Comparison of ENCODE assay signal across 10 cellular contexts in genomic region chr2:235668782-235669181, GRCh38.
A peak's percentile ranks its signal among the peaks of the same experiment; 100 is the strongest.
DNase-seq lines count a peak whose midpoint lies in the region; ATAC-seq lines count a peak whose summit lies in the region.
"Had no signal": no experiment of that assay in that cellular context is flagged by ENCODE, and none has a peak within 500 bp of the region (broad histone marks: within the 10 kb centered on the region; RNA-seq: fewer than 3 reads in every experiment).

No MANE protein-coding gene starts in this region.

- peak overlapping the region; percentile 3 for H3K4me3 Mint-ChIP-seq in activated naive CD4-positive, alpha-beta T cell treated with anti-CD3 and anti-CD28 coated beads, Interleukin-2, amount 10 ng/mL, durations not matched to agents 7 days and 5 days
- peak overlapping the region; percentile 68 for H3K4me3 Mint-ChIP-seq in T-helper 17 cell
- H3K4me3 Mint-ChIP-seq in stimulated activated effector memory CD8-positive, alpha-beta T cell treated with anti-CD3 and anti-CD28 coated beads, Interleukin-12 subunit alpha, Interleukin-12 subunit beta, amount 100 ng/mL, for 72 hours: peak overlapping the region; percentile 20

- H3K4me1 ChIP-seq in iPS-15b (ENCODE audit: control insufficient read depth, insufficient read depth, low read length): peaks cover 20% of the 10 kb centered on the region

- H3K27me3 Mint-ChIP-seq in activated naive CD4-positive, alpha-beta T cell treated with anti-CD3 and anti-CD28 coated beads, Interleukin-2, amount 10 ng/mL, durations not matched to agents 7 days and 5 days: peaks cover 68% of the 10 kb centered on the region
- peaks cover 61% of the 10 kb centered on the region for H3K27me3 Mint-ChIP-seq in T-helper 17 cell

- ATAC-seq in activated naive CD4-positive, alpha-beta T cell treated with anti-CD3 and anti-CD28 coated beads, Interleukin-2, amount 50 U/mL, for 72 hours: no peak
- ATAC-seq in T-helper 17 cell: no peak
- no peak for ATAC-seq in stimulated activated effector memory CD8-positive, alpha-beta T cell treated with anti-CD3 and anti-CD28 coated beads, Interleukin-12 subunit alpha, Interleukin-12 subunit beta, amount 100 ng/mL, for 72 hours

- H3K4me1 Mint-ChIP-seq in activated naive CD4-positive, alpha-beta T cell treated with anti-CD3 and anti-CD28 coated beads, Interleukin-2, amount 10 ng/mL, durations not matched to agents 7 days and 5 days: peaks cover 2% of the 10 kb centered on the region
- peaks cover 14% of the 10 kb centered on the region for H3K4me1 Mint-ChIP-seq in T-helper 17 cell
- peaks cover 33% of the 10 kb centered on the region for H3K4me1 Mint-ChIP-seq in stimulated activated effector memory CD8-positive, alpha-beta T cell treated with anti-CD3 and anti-CD28 coated beads, Interleukin-12 subunit alpha, Interleukin-12 subunit beta, amount 100 ng/mL, for 72 hours

- CTCF ChIA-PET in activated naive CD4-positive, alpha-beta T cell treated with anti-CD3 and anti-CD28 coated beads, Interleukin-2, amount 10 ng/mL, durations not matched to agents 7 days and 5 days (lab: Charles Lee): no interaction called here

- H3K36me3 Mint-ChIP-seq in activated naive CD4-positive, alpha-beta T cell treated with anti-CD3 and anti-CD28 coated beads, Interleukin-2, amount 10 ng/mL, durations not matched to agents 7 days and 5 days: no peaks in the 10 kb centered on the region
- no peaks in the 10 kb centered on the region for H3K36me3 Mint-ChIP-seq in activated naive CD4-positive, alpha-beta T cell treated with anti-CD3 and anti-CD28 coated beads, Interleukin-2, amount 50 U/mL, for 72 hours
- H3K36me3 Mint-ChIP-seq in T-helper 17 cell (ENCODE audit: low read depth): no peaks in the 10 kb centered on the region
- no peaks in the 10 kb centered on the region for H3K36me3 Mint-ChIP-seq in stimulated activated effector memory CD8-positive, alpha-beta T cell treated with anti-CD3 and anti-CD28 coated beads, Interleukin-12 subunit alpha, Interleukin-12 subunit beta, amount 100 ng/mL, for 72 hours

- H3K27me3 ChIP-seq in iPS-15b (ENCODE audit: control insufficient read depth, insufficient read depth, low read length): no peaks in the 10 kb centered on the region

- no peaks in the 10 kb centered on the region for H3K36me3 ChIP-seq in iPS-15b (ENCODE audit: control insufficient read depth, insufficient read depth, low read length)
- H3K36me3 ChIP-seq: neutrophil had no signal

- peak overlapping the region; percentile 12 for H3K4me3 ChIP-seq in iPS-15b (ENCODE audit: low read depth, low read length)

- H3K9me3 Mint-ChIP-seq in activated naive CD4-positive, alpha-beta T cell treated with anti-CD3 and anti-CD28 coated beads, Interleukin-2, amount 10 ng/mL, durations not matched to agents 7 days and 5 days: no peaks in the 10 kb centered on the region
- no peaks in the 10 kb centered on the region for H3K9me3 Mint-ChIP-seq in activated naive CD4-positive, alpha-beta T cell treated with anti-CD3 and anti-CD28 coated beads, Interleukin-2, amount 50 U/mL, for 72 hours
- no peaks in the 10 kb centered on the region for H3K9me3 Mint-ChIP-seq in stimulated activated effector memory CD8-positive, alpha-beta T cell treated with anti-CD3 and anti-CD28 coated beads, Interleukin-12 subunit alpha, Interleukin-12 subunit beta, amount 100 ng/mL, for 72 hours

- no peaks in the 10 kb centered on the region for H3K9me3 ChIP-seq in T-helper 17 cell (ENCODE audit: control insufficient read depth, low read length, poor library complexity, severe bottlenecking)
- H3K9me3 ChIP-seq in iPS-15b (ENCODE audit: control insufficient read depth, insufficient read depth, low read length): no peaks in the 10 kb centered on the region
- H3K9me3 ChIP-seq: neutrophil had no signal

- H3K27ac Mint-ChIP-seq in activated naive CD4-positive, alpha-beta T cell treated with anti-CD3 and anti-CD28 coated beads, Interleukin-2, amount 10 ng/mL, durations not matched to agents 7 days and 5 days: no peak overlapping the region
- H3K27ac Mint-ChIP-seq in activated naive CD4-positive, alpha-beta T cell treated with anti-CD3 and anti-CD28 coated beads, Interleukin-2, amount 50 U/mL, for 72 hours: no peak overlapping the region
- no peak overlapping the region for H3K27ac Mint-ChIP-seq in T-helper 17 cell
- no peak overlapping the region for H3K27ac Mint-ChIP-seq in stimulated activated effector memory CD8-positive, alpha-beta T cell treated with anti-CD3 and anti-CD28 coated beads, Interleukin-12 subunit alpha, Interleukin-12 subunit beta, amount 100 ng/mL, for 72 hours

- DNase-seq in activated naive CD4-positive, alpha-beta T cell treated with anti-CD3 and anti-CD28 coated beads, Interleukin-2, amount 10 ng/mL, durations not matched to agents 7 days and 5 days: no peak
- DNase-seq in activated naive CD4-positive, alpha-beta T cell treated with anti-CD3 and anti-CD28 coated beads, Interleukin-2, amount 50 U/mL, for 72 hours (ENCODE audit: low spot score in 2 of 2): no peak
- DNase-seq in T-helper 17 cell: no peak
- no peak for DNase-seq in stimulated activated effector memory CD8-positive, alpha-beta T cell treated with anti-CD3 and anti-CD28 coated beads, Interleukin-12 subunit alpha, Interleukin-12 subunit beta, amount 100 ng/mL, for 72 hours (ENCODE audit: low spot score in 2 of 2)
- DNase-seq in GM03348 (ENCODE audit: low spot score): no peak
- DNase-seq in activated CD4-positive, alpha-beta T cell treated with anti-CD3 and anti-CD28 coated beads, Interleukin-2, amount 50 U/mL, for 1 hour: no peak
- no peak for DNase-seq in NCI-H774 (lab: John Stamatoyannopoulos, UW)
- DNase-seq: cerebellar nuclear complex had no signal

- H3K9ac ChIP-seq in iPS-15b (ENCODE audit: low read depth, low read length): no peak overlapping the region

Comparison
In these comparisons a context has a peak if more than half of its experiments do, and no peak if none do; other contexts are left out.
1. H3K4me3 Mint-ChIP-seq: peak in every context shown above with its lines; median percentile 68 in T-helper 17 cell; 20 in stimulated activated effector memory CD8-positive, alpha-beta T cell treated with anti-CD3 and anti-CD28 coated beads, Interleukin-12 subunit alpha, Interleukin-12 subunit beta, amount 100 ng/mL, for 72 hours; 3 in activated naive CD4-positive, alpha-beta T cell treated with anti-CD3 and anti-CD28 coated beads, Interleukin-2, amount 10 ng/mL, durations not matched to agents 7 days and 5 days.